ENCODE assay signal across 27 cellular contexts in the genomic region with DNA sequence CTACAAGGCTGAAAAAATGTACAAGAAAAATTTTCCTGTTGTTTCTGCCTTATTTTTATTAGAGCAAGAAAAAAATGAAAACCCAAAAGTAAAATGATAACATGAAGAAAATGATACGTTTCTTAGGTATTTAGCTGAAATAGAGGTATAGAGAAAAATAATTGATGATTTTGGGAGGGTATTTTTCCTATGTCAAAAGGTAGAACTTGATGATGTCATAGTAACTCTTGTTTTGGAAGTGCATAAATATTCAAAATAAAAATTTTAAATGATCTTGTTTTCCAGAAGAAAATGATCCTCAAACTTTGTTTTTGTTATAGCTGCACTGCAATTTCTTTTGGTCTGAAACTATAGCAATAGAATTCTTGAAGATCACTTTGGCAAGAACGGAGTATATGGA.
"Had no signal": no experiment of that assay in that cellular context is flagged by ENCODE, and none has a peak within 500 bp of the region (broad histone marks: within the 10 kb centered on the region; RNA-seq: fewer than 3 reads in every experiment).

No MANE protein-coding gene starts in this region.

- DNase-seq: colonic mucosa; cortex of kidney; dermis blood vessel endothelial cell; dorsolateral prefrontal cortex; effector CD4-positive, alpha-beta T cell; effector CD8-positive, alpha-beta T cell; effector memory CD4-positive, alpha-beta T cell; effector memory CD8-positive, alpha-beta T cell; endodermal cell; erythroblast; esophagus squamous epithelium; foreskin fibroblast; foreskin keratinocyte; gastrocnemius medialis; glutamatergic neuron; head of caudate nucleus; heart left ventricle; heart right ventricle had no signal

- H3K27me3 ChIP-seq: colonic mucosa, dorsolateral prefrontal cortex, esophagus muscularis mucosa, esophagus squamous epithelium, foreskin keratinocyte, gastrocnemius medialis, gastroesophageal sphincter, heart left ventricle, heart right ventricle had no signal

- H3K36me3 ChIP-seq: colonic mucosa, esophagus muscularis mucosa, esophagus squamous epithelium, gastrocnemius medialis, gastroesophageal sphincter, heart left ventricle, heart right ventricle had no signal

- H3K9me3 ChIP-seq: colonic mucosa, esophagus muscularis mucosa, esophagus squamous epithelium, gastrocnemius medialis, gastroesophageal sphincter had no signal

- H3K4me1 ChIP-seq: colonic mucosa, esophagus squamous epithelium, foreskin keratinocyte, gastrocnemius medialis had no signal

- H3K27ac ChIP-seq: colonic mucosa, coronary artery, dorsolateral prefrontal cortex, epithelial cell of prostate, esophagus muscularis mucosa, esophagus squamous epithelium, foreskin keratinocyte, gastrocnemius medialis, gastroesophageal sphincter, heart left ventricle, heart right ventricle had no signal

- ATAC-seq: effector memory CD8-positive, alpha-beta T cell; esophagus mucosa; foreskin keratinocyte; gastrocnemius medialis; gastroesophageal sphincter; heart left ventricle; heart right ventricle had no signal

- FAIRE-seq: colon, endometrium, endothelial cell of umbilical vein, frontal cortex had no signal

- H3K4me3 ChIP-seq: colonic mucosa, coronary artery, dorsolateral prefrontal cortex, esophagus muscularis mucosa, esophagus squamous epithelium, gastrocnemius medialis, gastroesophageal sphincter, heart left ventricle, heart right ventricle had no signal
